In the genomic region with DNA sequence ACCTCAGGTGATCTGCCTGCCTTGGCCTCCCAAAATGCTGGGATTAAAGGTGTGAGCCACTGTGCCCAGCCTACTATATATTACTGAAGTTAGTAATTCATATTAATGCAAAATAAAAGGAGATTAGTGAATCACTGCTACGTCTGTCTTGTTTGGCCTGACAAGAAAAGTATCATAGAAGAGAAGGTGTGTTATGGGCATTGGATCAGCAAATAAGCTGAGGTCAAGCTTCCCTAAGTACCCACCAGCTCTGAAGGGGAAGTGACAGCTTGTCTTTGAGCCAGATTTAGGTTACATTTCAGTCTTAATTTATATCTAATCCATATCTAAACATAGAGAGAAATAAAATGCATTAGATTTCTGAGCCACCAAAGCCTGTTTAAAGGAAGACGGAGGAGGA, we compare ENCODE assay signal across 29 cellular contexts.
"Had no signal": no experiment of that assay in that cellular context is flagged by ENCODE, and none has a peak within 500 bp of the region (broad histone marks: within the 10 kb centered on the region; RNA-seq: fewer than 3 reads in every experiment).

No MANE protein-coding gene starts in this region.

- H3K9me3 ChIP-seq: MG63, SJCRH30 had no signal

- H3K27me3 ChIP-seq: brain microvascular endothelial cell, MG63 had no signal

- H3K4me1 ChIP-seq: SJCRH30 had no signal

- H3K4me3 ChIP-seq: MG63, PC-9, SJCRH30, SK-N-MC had no signal

- H3K36me3 ChIP-seq: brain microvascular endothelial cell, MG63, SJCRH30 had no signal

- H3K27ac ChIP-seq: brain microvascular endothelial cell, PC-9, SJCRH30, SK-N-MC had no signal

- ATAC-seq: activated CD8-positive, alpha-beta T cell treated with anti-CD3 and anti-CD28 coated beads, Interleukin-2, amount 10 ng/mL, durations not matched to agents 7 days and 5 days; activated T-helper 17 cell treated with anti-CD3 and anti-CD28 coated beads, Interleukin-2, amount 50 U/mL, for 72 hours had no signal

- DNase-seq: activated CD4-positive, alpha-beta T cell treated with anti-CD3 and anti-CD28 coated beads, Interleukin-2, amount 10 ng/mL, durations not matched to agents 24 days and 14 days; activated CD4-positive, alpha-beta T cell treated with anti-CD3 and anti-CD28 coated beads, Interleukin-2, amount 50 U/mL, for 48 hours; activated CD8-positive, alpha-beta memory T cell treated with anti-CD3 and anti-CD28 coated beads, Interleukin-2, amount 50 U/mL, for 4 hours; activated CD8-positive, alpha-beta T cell treated with anti-CD3 and anti-CD28 coated beads, Interleukin-2, amount 10 ng/mL, durations not matched to agents 7 days and 5 days; activated effector memory CD4-positive, alpha-beta T cell treated with anti-CD3 and anti-CD28 coated beads, Interleukin-2, amount 50 U/mL, for 16 hours; activated naive CD4-positive, alpha-beta T cell; activated naive CD4-positive, alpha-beta T cell treated with anti-CD3 and anti-CD28 coated beads, Interleukin-2, amount 50 U/mL, for 16 hours; activated naive CD8-positive, alpha-beta T cell treated with anti-CD3 and anti-CD28 coated beads for 36 hours; activated T-cell treated with anti-CD3 and anti-CD28 coated beads for 4 hours; activated T-cell treated with anti-CD3 and anti-CD28 coated beads, Interleukin-2, amount 50 U/mL, for 48 hours; Kasumi-1; KG1; NCI-H1048; NCI-H1105 treated with DMSO at 0.1 percent for 48 hours; NCI-H1436; NCI-H1694; NCI-H1930; NCI-H2081 treated with DMSO at 0.1 percent for 48 hours; NCI-H446 treated with DMSO at 0.1 percent for 48 hours; NCI-H69; NK-92 treated with Interleukin-12 subunit alpha and Interleukin-12 subunit beta, amount 100 ng/mL, for 24 hours; PC-9; Right ventricle myocardium superior; SJCRH30; T1000 had no signal
